In genomic region chr21:16976132-16976666, GRCh38 we compare ENCODE assay signal across 23 cellular contexts.
DNase-seq lines count a peak whose midpoint lies in the region; ATAC-seq and TF ChIP-seq lines count a peak whose summit lies in the region.
"Had no signal": no experiment of that assay in that cellular context is flagged by ENCODE, and none has a peak within 500 bp of the region (broad histone marks: within the 10 kb centered on the region; RNA-seq: fewer than 3 reads in every experiment).

No MANE protein-coding gene starts in this region.

- no peak for TF ChIP-seq CTCF in endodermal cell (conservative IDR thresholded peaks at IDR 0.05)

- no peak overlapping the region for H3K27ac Mint-ChIP-seq in endodermal cell

- H3K9me3 Mint-ChIP-seq in endodermal cell = no peaks in the 10 kb centered on the region

- no peak overlapping the region for H3K23ac ChIP-seq in mesenchymal stem cell (ENCODE audit: low read length in 2 of 2)

- no peak overlapping the region for H2AK5ac ChIP-seq in mesenchymal stem cell (ENCODE audit: low read length, severe bottlenecking)

- H3K9ac ChIP-seq in endodermal cell (ENCODE audit: extremely low read depth, low read length, poor library complexity, severe bottlenecking) (no peak overlapping the region), mesenchymal stem cell (ENCODE audit: low read length) (no peak overlapping the region)

- no peaks in the 10 kb centered on the region for H3K27me3 Mint-ChIP-seq in endodermal cell (ENCODE audit: insufficient read depth)

- H3K79me1 ChIP-seq in mesenchymal stem cell (replicated peaks; ENCODE audit: low read length, poor library complexity, severe bottlenecking) = no peaks in the 10 kb centered on the region

- no peak overlapping the region for H3K14ac ChIP-seq in mesenchymal stem cell (ENCODE audit: low read length in 2 of 2)

- H3K4me1 Mint-ChIP-seq in endodermal cell = peaks cover 6% of the 10 kb centered on the region

- no peak overlapping the region for H4K91ac ChIP-seq in mesenchymal stem cell (ENCODE audit: low read length)

- H3K4me2 ChIP-seq in mesenchymal stem cell (ENCODE audit: low read length, poor library complexity, severe bottlenecking) = no peak overlapping the region

- no peak overlapping the region for H3K4me3 ChIP-seq in endodermal cell (ENCODE audit: low read length)
- H3K4me3 ChIP-seq in mesenchymal stem cell (ENCODE audit: insufficient read depth in 1 of 2, low read depth in 1 of 2, low read length in 2 of 2) = no peak overlapping the region
- H3K4me3 ChIP-seq: dorsolateral prefrontal cortex, esophagus muscularis mucosa, SJSA1, uterus had no signal

- ATAC-seq in HG02840 (IDR thresholded peaks at IDR 0.05; ENCODE audit: low FRiP score, unreplicated experiment) = no peak
- ATAC-seq: left lobe of liver, right cardiac atrium had no signal

- no peak overlapping the region for H3K4ac ChIP-seq in mesenchymal stem cell (ENCODE audit: low read depth in 1 of 2, low read length in 2 of 2)

- in situ Hi-C loops in ACHN (cut with HindIII; ENCODE audit: low pct_ligation_motif_present, low pct_unique_long_range_greater_than_20kb, low sequenced_read_pairs) = no loop called here

- no peak overlapping the region for H3K18ac ChIP-seq in mesenchymal stem cell (ENCODE audit: low read depth in 1 of 2, low read length in 2 of 2)

- no peak overlapping the region for H2BK120ac ChIP-seq in mesenchymal stem cell (ENCODE audit: low read depth, low read length)

- DNase-seq in DMS79 (lab: John Stamatoyannopoulos, UW) = peak; percentile 7
- peak; percentile 68 for DNase-seq in NCI-H2227 treated with DMSO at 0.1 percent for 48 hours (lab: John Stamatoyannopoulos, UW)
- DNase-seq in endodermal cell = no peak
- peak; percentile 16 for DNase-seq in mesenchymal stem cell
- no peak for DNase-seq in HUDEP-2 (lab: John Stamatoyannopoulos, UW; ENCODE audit: unreplicated experiment in 76 of 76)
- DNase-seq in NCI-H128 (lab: John Stamatoyannopoulos, UW; ENCODE audit: unreplicated experiment) = no peak
- no peak for DNase-seq in ACHN
- DNase-seq: activated CD8-positive, alpha-beta memory T cell treated with anti-CD3 and anti-CD28 coated beads, Interleukin-2, amount 50 U/mL, for 4 hours; C1 segment of cervical spinal cord; caudate nucleus; dorsolateral prefrontal cortex; head of caudate nucleus; NCI-H1436; NCI-H748 treated with DMSO at 0.1 percent for 48 hours; right cardiac atrium; T-helper 2 cell; uterus; WERI-Rb-1 had no signal

- 67 to 84% methylated on average over 1 to 3 of the region's 3 CpGs for WGBS in endodermal cell (ENCODE audit: insufficient coverage in 1 of 2, insufficient read length in 1 of 2), 2 experiments
- WGBS in mesenchymal stem cell = 14% methylated on average over 1 of the region's 3 CpGs

- no peak overlapping the region for H2AFZ ChIP-seq in mesenchymal stem cell (ENCODE audit: low read depth, low read length)

- no peaks in the 10 kb centered on the region for H3K36me3 Mint-ChIP-seq in endodermal cell (ENCODE audit: low read depth)

- H3K9me3 ChIP-seq in endodermal cell (ENCODE audit: control insufficient read depth, low read length) = no peaks in the 10 kb centered on the region
- H3K9me3 ChIP-seq in mesenchymal stem cell (ENCODE audit: control insufficient read depth, low read length) = no peaks in the 10 kb centered on the region
- H3K9me3 ChIP-seq: esophagus muscularis mucosa, SJSA1, uterus had no signal

- peaks cover 4% of the 10 kb centered on the region for H3K4me1 ChIP-seq in endodermal cell (ENCODE audit: control insufficient read depth, insufficient read depth, low read length)
- H3K4me1 ChIP-seq in mesenchymal stem cell (ENCODE audit: control insufficient read depth, insufficient read depth, low read depth, low read length) = no peaks in the 10 kb centered on the region
- H3K4me1 ChIP-seq: SJSA1, uterus had no signal

- H2BK12ac ChIP-seq in mesenchymal stem cell (ENCODE audit: low read length in 2 of 2) = no peak overlapping the region

- no peaks in the 10 kb centered on the region for H3K36me3 ChIP-seq in endodermal cell (ENCODE audit: control insufficient read depth, insufficient read depth, low read length)
- H3K36me3 ChIP-seq in mesenchymal stem cell (ENCODE audit: control insufficient read depth in 1 of 2, insufficient read depth in 2 of 2, low read depth in 1 of 2, low read length in 2 of 2) = no peaks in the 10 kb centered on the region
- H3K36me3 ChIP-seq: esophagus muscularis mucosa, SJSA1, uterus, WERI-Rb-1 had no signal

- no peak overlapping the region for H4K8ac ChIP-seq in mesenchymal stem cell (ENCODE audit: low read length)

- no peak overlapping the region for H3K4me3 Mint-ChIP-seq in endodermal cell

- H3K27me3 ChIP-seq in endodermal cell (ENCODE audit: control insufficient read depth, insufficient read depth, low read length, poor library complexity, severe bottlenecking) (no peaks in the 10 kb centered on the region), mesenchymal stem cell (ENCODE audit: control insufficient read depth in 1 of 2, insufficient read depth in 1 of 2, low read length in 2 of 2) (no peaks in the 10 kb centered on the region)
- H3K27me3 ChIP-seq: dorsolateral prefrontal cortex, esophagus muscularis mucosa, SJSA1, uterus had no signal

- no peak overlapping the region for H2BK15ac ChIP-seq in mesenchymal stem cell (ENCODE audit: low read depth, poor library complexity, severe bottlenecking)

- H2BK5ac ChIP-seq in mesenchymal stem cell (ENCODE audit: low read depth, low read length, poor library complexity, severe bottlenecking) = no peak overlapping the region

- H3K27ac ChIP-seq in endodermal cell (ENCODE audit: low read depth, low read length) (peak overlapping the region; percentile 47), mesenchymal stem cell (ENCODE audit: low read length, poor library complexity, severe bottlenecking) (no peak overlapping the region)
- H3K27ac ChIP-seq: dorsolateral prefrontal cortex, esophagus muscularis mucosa, HL-60, SJSA1, WERI-Rb-1 had no signal

Comparison
In these comparisons a context has a peak if more than half of its experiments do, and no peak if none do; other contexts are left out.
1. DNase-seq: peak in DMS79 (single experiment), NCI-H2227 treated with DMSO at 0.1 percent for 48 hours (single experiment) and mesenchymal stem cell (single experiment); none in endodermal cell (single experiment), HUDEP-2 (0 of 76), NCI-H128 (single experiment) and ACHN (single experiment).